ENCODE assay signal across 17 cellular contexts in the genomic region with DNA sequence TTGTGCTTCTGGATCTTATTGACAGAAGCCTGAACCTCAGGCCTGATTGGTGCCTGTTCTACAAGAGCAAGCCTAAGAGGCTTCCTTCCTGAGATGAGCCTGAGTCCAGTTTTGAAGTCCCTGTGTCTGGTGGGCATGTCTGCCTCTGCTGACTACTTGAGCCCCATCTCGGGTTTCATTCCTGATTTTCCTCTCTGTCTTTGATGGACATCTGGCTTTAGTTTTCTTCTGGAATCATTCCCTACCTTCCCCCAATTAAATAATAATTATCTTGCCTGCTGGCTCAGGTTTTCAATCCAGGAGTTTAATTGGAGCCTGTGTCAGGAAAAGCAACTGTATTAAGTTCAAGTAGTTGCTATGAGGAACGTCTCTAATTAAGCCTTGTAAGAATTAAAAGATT.
"Had no signal": no experiment of that assay in that cellular context is flagged by ENCODE, and none has a peak within 500 bp of the region (broad histone marks: within the 10 kb centered on the region; RNA-seq: fewer than 3 reads in every experiment).

No MANE protein-coding gene starts in this region.

- H3K4me3 ChIP-seq: esophagus muscularis mucosa, heart right ventricle, left lung, sigmoid colon had no signal

- H3K4me1 ChIP-seq: esophagus muscularis mucosa, heart right ventricle, left lung, sigmoid colon had no signal

- H3K27me3 ChIP-seq: esophagus muscularis mucosa, heart right ventricle, left lung, sigmoid colon had no signal

- H3K9me3 ChIP-seq: esophagus muscularis mucosa, heart right ventricle, left lung, sigmoid colon had no signal

- FAIRE-seq: bronchial epithelial cell had no signal

- DNase-seq: activated CD4-positive, alpha-beta T cell treated with anti-CD3 and anti-CD28 coated beads, Interleukin-2, amount 50 U/mL, for 48 hours; activated CD4-positive, CD25-positive, alpha-beta regulatory T cell treated with anti-CD3 and anti-CD28 coated beads, Interleukin-2, amount 50 U/mL, for 72 hours; activated CD8-positive, alpha-beta memory T cell treated with anti-CD3 and anti-CD28 coated beads, Interleukin-2, amount 10 ng/mL, durations not matched to agents 7 days and 5 days; activated gamma-delta T cell; activated T-cell treated with anti-CD3 and anti-CD28 coated beads, Interleukin-2, amount 50 U/mL, for 4 hours; anterior cingulate cortex; foreskin melanocyte; heart right ventricle; islet precursor cell; left lung; mesenchymal stem cell; nephron progenitor cell; sigmoid colon; stimulated activated naive CD4-positive, alpha-beta T cell treated with Interleukin-2 at 50 U/mL for 16 hours; trophoblast cell had no signal

- H3K27ac ChIP-seq: esophagus muscularis mucosa, heart right ventricle, left lung, sigmoid colon had no signal

- H3K36me3 ChIP-seq: esophagus muscularis mucosa, heart right ventricle, left lung, sigmoid colon had no signal
